Comparison of ENCODE assay signal across 1 cellular context in the genomic region with DNA sequence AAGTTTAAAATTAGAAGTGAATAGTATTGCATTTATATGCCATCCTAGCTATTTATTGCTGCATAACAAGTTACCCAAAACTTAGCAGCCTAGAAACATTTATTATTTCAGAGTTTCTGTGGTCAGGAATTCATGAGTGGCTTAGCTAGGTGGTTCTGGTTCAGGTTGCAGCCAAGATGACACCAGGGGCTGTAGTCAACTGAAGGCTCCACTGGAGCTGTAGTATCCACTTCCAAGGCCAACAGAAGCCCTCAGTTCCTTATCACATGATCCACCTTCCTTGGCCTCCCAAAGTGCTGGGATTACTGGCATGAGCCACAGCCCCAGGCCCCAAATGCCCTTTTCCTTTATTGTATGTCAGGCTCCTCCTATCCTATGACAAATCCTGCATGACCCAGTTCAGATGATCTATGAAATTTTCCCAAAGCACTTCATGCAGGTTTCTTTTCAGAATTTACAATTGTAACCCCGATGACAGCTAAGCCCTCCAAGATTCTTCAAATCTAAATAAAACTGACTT.
TF ChIP-seq lines count a peak whose summit lies in the region.

No MANE protein-coding gene starts in this region.

TF ChIP-seq in K562, 482 proteins besides CTCF, POLR2A, EP300 and RAD21:
- no peak for TF ChIP-seq MEIS2 (IDR thresholded peaks at IDR 0.05; ENCODE audit: partially characterized antibody)
- TF ChIP-seq, protein P1, sequence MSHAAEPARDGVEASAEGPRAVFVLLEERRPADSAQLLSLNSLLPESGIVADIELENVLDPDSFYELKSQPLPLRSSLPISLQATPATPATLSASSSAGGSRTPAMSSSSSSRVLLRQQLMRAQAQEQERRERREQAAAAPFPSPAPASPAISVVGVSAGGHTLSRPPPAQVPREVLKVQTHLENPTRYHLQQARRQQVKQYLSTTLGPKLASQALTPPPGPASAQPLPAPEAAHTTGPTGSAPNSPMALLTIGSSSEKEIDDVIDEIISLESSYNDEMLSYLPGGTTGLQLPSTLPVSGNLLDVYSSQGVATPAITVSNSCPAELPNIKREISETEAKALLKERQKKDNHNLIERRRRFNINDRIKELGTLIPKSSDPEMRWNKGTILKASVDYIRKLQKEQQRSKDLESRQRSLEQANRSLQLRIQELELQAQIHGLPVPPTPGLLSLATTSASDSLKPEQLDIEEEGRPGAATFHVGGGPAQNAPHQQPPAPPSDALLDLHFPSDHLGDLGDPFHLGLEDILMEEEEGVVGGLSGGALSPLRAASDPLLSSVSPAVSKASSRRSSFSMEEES (CRISPR knock-in tag; IDR thresholded peaks at IDR 0.05) = peak; percentile 25
